Comparison of ENCODE assay signal across 1 cellular context in the genomic region with DNA sequence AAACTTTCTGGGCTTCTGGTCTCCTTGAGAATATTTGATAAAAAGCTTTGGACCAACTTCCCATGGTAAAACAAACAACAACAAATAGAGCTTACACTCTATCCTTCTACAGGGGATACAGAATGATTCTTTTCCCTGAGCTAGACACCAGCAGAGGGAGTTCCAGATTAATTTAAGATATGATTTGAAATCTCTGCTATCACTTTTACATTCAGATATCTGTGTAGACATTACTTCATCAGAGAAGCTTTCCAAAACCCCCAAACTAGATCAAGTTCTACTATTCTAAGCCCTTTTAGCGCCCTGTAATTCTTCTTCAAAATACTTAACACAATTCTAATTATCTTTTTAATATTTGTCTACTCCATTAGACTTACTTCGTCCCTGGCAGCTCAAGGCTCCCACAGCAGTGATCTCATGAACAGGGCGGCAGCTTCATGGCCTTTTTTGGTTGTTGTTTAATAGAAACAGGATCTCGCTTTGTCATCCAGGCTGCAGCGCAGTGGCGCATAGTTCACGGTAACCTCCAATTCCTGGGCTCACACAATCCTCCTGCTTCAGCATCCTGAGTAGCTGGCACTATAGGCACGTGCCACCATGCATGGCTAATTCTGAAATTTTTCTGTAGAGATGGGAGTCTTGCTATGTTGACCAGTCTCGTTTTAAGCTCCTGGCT.
TF ChIP-seq lines count a peak whose summit lies in the region.

No MANE protein-coding gene starts in this region.

TF ChIP-seq in IMR-90, 13 proteins besides CTCF, POLR2A, EP300 and RAD21 (continued from another document):
- no peak for TF ChIP-seq MXI1 (IDR thresholded peaks at IDR 0.05; ENCODE audit: borderline replicate concordance, low read depth, low read length)
- TF ChIP-seq FOS (IDR thresholded peaks at IDR 0.05; ENCODE audit: low read depth, low read length): no peak
- TF ChIP-seq CHD1 (IDR thresholded peaks at IDR 0.05; ENCODE audit: low read depth, low read length): no peak
- no peak for TF ChIP-seq BHLHE40 (IDR thresholded peaks at IDR 0.05; ENCODE audit: low read depth, low read length)
- TF ChIP-seq CEBPB (IDR thresholded peaks at IDR 0.05; ENCODE audit: low read depth, low read length): no peak
- TF ChIP-seq, protein P1, sequence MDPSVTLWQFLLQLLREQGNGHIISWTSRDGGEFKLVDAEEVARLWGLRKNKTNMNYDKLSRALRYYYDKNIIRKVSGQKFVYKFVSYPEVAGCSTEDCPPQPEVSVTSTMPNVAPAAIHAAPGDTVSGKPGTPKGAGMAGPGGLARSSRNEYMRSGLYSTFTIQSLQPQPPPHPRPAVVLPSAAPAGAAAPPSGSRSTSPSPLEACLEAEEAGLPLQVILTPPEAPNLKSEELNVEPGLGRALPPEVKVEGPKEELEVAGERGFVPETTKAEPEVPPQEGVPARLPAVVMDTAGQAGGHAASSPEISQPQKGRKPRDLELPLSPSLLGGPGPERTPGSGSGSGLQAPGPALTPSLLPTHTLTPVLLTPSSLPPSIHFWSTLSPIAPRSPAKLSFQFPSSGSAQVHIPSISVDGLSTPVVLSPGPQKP (IDR thresholded peaks at IDR 0.05; ENCODE audit: borderline replicate concordance, low read depth, low read length): no peak
- TF ChIP-seq RCOR1 (IDR thresholded peaks at IDR 0.05; ENCODE audit: insufficient replicate concordance, low read length): no peak
- no peak for TF ChIP-seq RFX5 (IDR thresholded peaks at IDR 0.05; ENCODE audit: low read depth, low read length)
- TF ChIP-seq MAFK (IDR thresholded peaks at IDR 0.05; ENCODE audit: low read depth, low read length): no peak
